Comparison of ENCODE assay signal across 1 cellular context in genomic region chr19:35136977-35137702, GRCh38.
TF ChIP-seq lines count a peak whose summit lies in the region.

No MANE protein-coding gene starts in this region.

TF ChIP-seq in HepG2, 621 proteins besides CTCF, POLR2A, EP300 and RAD21 (continues in another document):
- TF ChIP-seq PAF1 (CRISPR knock-in tag; IDR thresholded peaks at IDR 0.05) (no peak), ZNF367 (CRISPR knock-in tag; IDR thresholded peaks at IDR 0.05; ENCODE audit: borderline replicate concordance) (no peak), KLF15 (CRISPR knock-in tag; IDR thresholded peaks at IDR 0.05; ENCODE audit: borderline replicate concordance) (no peak), ZNF777 (CRISPR knock-in tag; IDR thresholded peaks at IDR 0.05) (no peak), ZNF34 (CRISPR knock-in tag; IDR thresholded peaks at IDR 0.05; ENCODE audit: borderline replicate concordance) (no peak), ZNF503 (CRISPR knock-in tag; IDR thresholded peaks at IDR 0.05) (no peak; the same call in 1 of the 2 replicates), SP4 (CRISPR knock-in tag; IDR thresholded peaks at IDR 0.05) (no peak), ZBTB8A (CRISPR knock-in tag; IDR thresholded peaks at IDR 0.05; ENCODE audit: borderline replicate concordance, low read depth) (no peak), MTF2 (CRISPR knock-in tag; IDR thresholded peaks at IDR 0.05; ENCODE audit: borderline replicate concordance) (no peak), SMAD1 (CRISPR knock-in tag; IDR thresholded peaks at IDR 0.05; ENCODE audit: borderline replicate concordance, low read depth) (no peak), ZNF615 (CRISPR knock-in tag; IDR thresholded peaks at IDR 0.05; ENCODE audit: borderline replicate concordance) (no peak), ASH2L (IDR thresholded peaks at IDR 0.05; ENCODE audit: insufficient read length, low read depth, low read length) (no peak), SMARCC2 (IDR thresholded peaks at IDR 0.05) (no peak), ZNF225 (CRISPR knock-in tag; IDR thresholded peaks at IDR 0.05) (no peak), CREBL2 (CRISPR knock-in tag; IDR thresholded peaks at IDR 0.05; ENCODE audit: borderline replicate concordance) (no peak), PPARG (CRISPR knock-in tag; conservative IDR thresholded peaks at IDR 0.05) (0 out of 2 replicates have a peak, but pooled peaks have one; percentile 16), E2F5 (CRISPR knock-in tag; conservative IDR thresholded peaks at IDR 0.05) (no peak), ARNT (IDR thresholded peaks at IDR 0.05) (no peak), ZFP37 (CRISPR knock-in tag; IDR thresholded peaks at IDR 0.05; ENCODE audit: borderline replicate concordance) (no peak; the same call in 1 of the 2 replicates), TIGD3 (CRISPR knock-in tag; IDR thresholded peaks at IDR 0.05; ENCODE audit: borderline replicate concordance) (no peak), NR2F6 (IDR thresholded peaks at IDR 0.05) (peak; percentile 85), NR2F6 (CRISPR knock-in tag; IDR thresholded peaks at IDR 0.05) (peak; percentile 73), CREM (IDR thresholded peaks at IDR 0.05) (peak; percentile 57; the same call in 1 of the 2 replicates), CREM (CRISPR knock-in tag; IDR thresholded peaks at IDR 0.05) (no peak), ZSCAN25 (CRISPR knock-in tag; IDR thresholded peaks at IDR 0.05) (no peak; the same call in 1 of the 2 replicates), CCAR2 (optimal IDR thresholded peaks at IDR 0.05; ENCODE audit: low read depth, low read length) (no peak), CHD2 (IDR thresholded peaks at IDR 0.05; ENCODE audit: low read depth, low read length) (no peak), ZNF709 (CRISPR knock-in tag; IDR thresholded peaks at IDR 0.05) (no peak), ZNF432 (CRISPR knock-in tag; IDR thresholded peaks at IDR 0.05; ENCODE audit: borderline replicate concordance) (no peak), SOX5 (CRISPR knock-in tag; IDR thresholded peaks at IDR 0.05; ENCODE audit: borderline replicate concordance) (peak; percentile 55; the same call in 1 of the 2 replicates), ZNF562 (CRISPR knock-in tag; IDR thresholded peaks at IDR 0.05; ENCODE audit: borderline replicate concordance) (no peak), MEIS2 (CRISPR knock-in tag; IDR thresholded peaks at IDR 0.05) (peak; percentile 44), ZNF569 (CRISPR knock-in tag; IDR thresholded peaks at IDR 0.05; ENCODE audit: borderline replicate concordance) (no peak), ATF4 (CRISPR knock-in tag; IDR thresholded peaks at IDR 0.05) (no peak), RFXAP (CRISPR knock-in tag; IDR thresholded peaks at IDR 0.05; ENCODE audit: borderline replicate concordance) (no peak), SKI (IDR thresholded peaks at IDR 0.05; ENCODE audit: partially characterized antibody) (peak; percentile 95), ZNF12 (CRISPR knock-in tag; IDR thresholded peaks at IDR 0.05) (no peak), SNRNP70 (IDR thresholded peaks at IDR 0.05; ENCODE audit: low read depth, low read length) (no peak), CHCHD3 (CRISPR knock-in tag; IDR thresholded peaks at IDR 0.05) (no peak), ZNF274 (CRISPR knock-in tag; IDR thresholded peaks at IDR 0.05) (no peak), ZNF878 (CRISPR knock-in tag; IDR thresholded peaks at IDR 0.05) (no peak), STAT5B (CRISPR knock-in tag; IDR thresholded peaks at IDR 0.05) (no peak), RNF2 (conservative IDR thresholded peaks at IDR 0.05; ENCODE audit: low read depth) (no peak), ZNF180 (CRISPR knock-in tag; IDR thresholded peaks at IDR 0.05; ENCODE audit: borderline replicate concordance, low read depth) (no peak), PAXIP1 (CRISPR knock-in tag; conservative IDR thresholded peaks at IDR 0.05) (peak; percentile 83), ZMAT5 (CRISPR knock-in tag; IDR thresholded peaks at IDR 0.05; ENCODE audit: borderline replicate concordance, low read depth) (no peak), ATRX (CRISPR knock-in tag; IDR thresholded peaks at IDR 0.05; ENCODE audit: borderline replicate concordance) (no peak), ZNF784 (CRISPR knock-in tag; IDR thresholded peaks at IDR 0.05; ENCODE audit: borderline replicate concordance) (no peak; the same call in 1 of the 2 replicates), ZNF83 (CRISPR knock-in tag; IDR thresholded peaks at IDR 0.05; ENCODE audit: borderline replicate concordance) (no peak), ZNF260 (CRISPR knock-in tag; IDR thresholded peaks at IDR 0.05; ENCODE audit: borderline replicate concordance, low read depth) (no peak), U2AF2 (IDR thresholded peaks at IDR 0.05; ENCODE audit: low read depth, low read length) (no peak), NCOA5 (CRISPR knock-in tag; IDR thresholded peaks at IDR 0.05) (no peak), BRF2 (CRISPR knock-in tag; IDR thresholded peaks at IDR 0.05) (no peak), ZNF552 (CRISPR knock-in tag; IDR thresholded peaks at IDR 0.05; ENCODE audit: borderline replicate concordance) (no peak), ZNF18 (CRISPR knock-in tag; IDR thresholded peaks at IDR 0.05; ENCODE audit: insufficient replicate concordance) (peak; percentile 86), ZSCAN20 (CRISPR knock-in tag; IDR thresholded peaks at IDR 0.05; ENCODE audit: borderline replicate concordance) (no peak), ZNF138 (CRISPR knock-in tag; IDR thresholded peaks at IDR 0.05; ENCODE audit: low read depth) (0 out of 2 replicates have a peak, but pooled peaks have one; percentile 28), ZNF891 (CRISPR knock-in tag; IDR thresholded peaks at IDR 0.05) (no peak), ZHX1 (CRISPR knock-in tag; IDR thresholded peaks at IDR 0.05; ENCODE audit: low read depth) (0 out of 2 replicates have a peak, but pooled peaks have one; percentile 31), KDM5B (CRISPR knock-in tag; IDR thresholded peaks at IDR 0.05; ENCODE audit: borderline replicate concordance) (no peak; the same call in 1 of the 2 replicates)
